1 cellular context compared by ENCODE assay signal in the genomic region with DNA sequence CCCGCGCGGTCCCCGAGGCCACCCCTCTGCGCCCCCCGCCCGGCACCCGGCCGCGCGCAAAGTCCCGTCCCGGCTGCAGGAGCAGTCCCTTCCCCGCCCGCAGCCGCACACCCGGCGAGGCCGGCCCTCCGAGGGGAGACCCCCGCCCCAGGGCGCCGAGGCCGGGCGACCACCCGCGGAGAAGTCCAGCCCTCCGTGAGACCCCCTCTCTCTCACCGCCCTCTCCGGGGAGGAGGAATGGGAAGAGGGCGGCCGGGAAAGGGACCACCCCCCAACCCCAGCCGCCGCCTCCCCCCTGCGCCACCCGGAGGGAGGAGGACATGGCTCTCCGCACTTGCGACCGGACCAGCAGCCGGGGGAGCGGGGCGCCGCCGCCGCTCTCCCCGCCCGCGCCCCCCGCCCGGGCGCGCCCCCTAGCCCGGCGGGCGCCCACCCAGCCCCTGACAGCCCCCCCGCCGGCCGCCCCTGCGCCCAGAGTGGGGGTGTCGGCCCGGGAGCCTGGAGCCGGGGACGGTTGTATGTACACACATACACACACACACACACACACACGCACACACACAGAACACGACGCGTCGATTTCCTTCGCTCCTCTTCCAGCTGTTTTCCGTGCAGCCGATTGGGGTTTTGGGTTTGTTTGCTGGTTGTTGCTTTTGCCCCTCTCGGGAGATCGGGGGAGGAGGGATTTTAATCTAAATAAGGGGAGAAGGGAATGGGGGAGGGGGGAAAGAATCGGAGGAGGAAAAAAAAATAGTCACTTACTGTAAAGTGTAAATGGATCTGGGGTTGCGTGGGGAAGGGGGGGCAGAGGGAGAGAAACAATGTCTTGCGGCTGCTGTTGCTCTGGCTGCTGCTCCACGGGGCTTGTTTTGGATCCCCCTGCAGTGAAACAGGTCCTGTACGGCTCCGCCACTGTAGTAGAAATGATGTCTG.
A peak's percentile ranks its signal among the peaks of the same experiment; 100 is the strongest.
TF ChIP-seq lines count a peak whose summit lies in the region.

Gene ATXN1 (minus strand): TSS at position 925 of the 933 bp plus-strand sequence.

TF ChIP-seq in HepG2, 621 proteins besides CTCF, POLR2A, EP300 and RAD21 (continued from another document and continues in another):
- TF ChIP-seq USF2 (IDR thresholded peaks at IDR 0.05; ENCODE audit: low read depth, low read length) (no peak), USF2 (CRISPR knock-in tag; IDR thresholded peaks at IDR 0.05; ENCODE audit: borderline replicate concordance) (no peak), POLR2G (IDR thresholded peaks at IDR 0.05; ENCODE audit: low read depth, low read length) (peak; percentile 82), ATRX (CRISPR knock-in tag; IDR thresholded peaks at IDR 0.05; ENCODE audit: borderline replicate concordance) (no peak), RORA (CRISPR knock-in tag; IDR thresholded peaks at IDR 0.05) (no peak), ZNF18 (CRISPR knock-in tag; IDR thresholded peaks at IDR 0.05; ENCODE audit: insufficient replicate concordance) (no peak), MLLT10 (CRISPR knock-in tag; IDR thresholded peaks at IDR 0.05) (no peak), NR2F6 (IDR thresholded peaks at IDR 0.05) (no peak), NR2F6 (CRISPR knock-in tag; IDR thresholded peaks at IDR 0.05) (no peak), ZNF614 (CRISPR knock-in tag; IDR thresholded peaks at IDR 0.05; ENCODE audit: borderline replicate concordance) (no peak), ZNF552 (CRISPR knock-in tag; IDR thresholded peaks at IDR 0.05; ENCODE audit: borderline replicate concordance) (peak; percentile 46; the same call in 1 of the 2 replicates), TBX2 (CRISPR knock-in tag; IDR thresholded peaks at IDR 0.05; ENCODE audit: borderline replicate concordance) (no peak), TSC22D2 (CRISPR knock-in tag; IDR thresholded peaks at IDR 0.05; ENCODE audit: borderline replicate concordance) (no peak), SNAPC5 (CRISPR knock-in tag; IDR thresholded peaks at IDR 0.05; ENCODE audit: borderline replicate concordance) (no peak), ZNF142 (CRISPR knock-in tag; IDR thresholded peaks at IDR 0.05) (no peak; the same call in 1 of the 2 replicates), ZKSCAN1 (IDR thresholded peaks at IDR 0.05; ENCODE audit: low read length) (no peak), GPBP1L1 (CRISPR knock-in tag; IDR thresholded peaks at IDR 0.05) (no peak), ZNF709 (CRISPR knock-in tag; IDR thresholded peaks at IDR 0.05) (no peak), ATF7-NPFF (CRISPR knock-in tag; IDR thresholded peaks at IDR 0.05; ENCODE audit: low read depth) (no peak), NCOR1 (IDR thresholded peaks at IDR 0.05; ENCODE audit: borderline replicate concordance, low read length) (no peak), ZNF703 (CRISPR knock-in tag; IDR thresholded peaks at IDR 0.05; ENCODE audit: borderline replicate concordance) (no peak), ZNF670 (CRISPR knock-in tag; IDR thresholded peaks at IDR 0.05; ENCODE audit: borderline replicate concordance) (no peak), EZH2 (conservative IDR thresholded peaks at IDR 0.05; ENCODE audit: low read depth, low read length) (no peak), NFE2 (CRISPR knock-in tag; IDR thresholded peaks at IDR 0.05) (no peak), ATF1 (CRISPR knock-in tag; IDR thresholded peaks at IDR 0.05) (no peak), ZNF292 (CRISPR knock-in tag; IDR thresholded peaks at IDR 0.05; ENCODE audit: borderline replicate concordance, low read depth) (no peak)
- TF ChIP-seq, protein P1, sequence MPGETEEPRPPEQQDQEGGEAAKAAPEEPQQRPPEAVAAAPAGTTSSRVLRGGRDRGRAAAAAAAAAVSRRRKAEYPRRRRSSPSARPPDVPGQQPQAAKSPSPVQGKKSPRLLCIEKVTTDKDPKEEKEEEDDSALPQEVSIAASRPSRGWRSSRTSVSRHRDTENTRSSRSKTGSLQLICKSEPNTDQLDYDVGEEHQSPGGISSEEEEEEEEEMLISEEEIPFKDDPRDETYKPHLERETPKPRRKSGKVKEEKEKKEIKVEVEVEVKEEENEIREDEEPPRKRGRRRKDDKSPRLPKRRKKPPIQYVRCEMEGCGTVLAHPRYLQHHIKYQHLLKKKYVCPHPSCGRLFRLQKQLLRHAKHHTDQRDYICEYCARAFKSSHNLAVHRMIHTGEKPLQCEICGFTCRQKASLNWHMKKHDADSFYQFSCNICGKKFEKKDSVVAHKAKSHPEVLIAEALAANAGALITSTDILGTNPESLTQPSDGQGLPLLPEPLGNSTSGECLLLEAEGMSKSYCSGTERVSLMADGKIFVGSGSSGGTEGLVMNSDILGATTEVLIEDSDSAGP (CRISPR knock-in tag; IDR thresholded peaks at IDR 0.05; ENCODE audit: borderline replicate concordance), result no peak
- TF ChIP-seq, protein P2, sequence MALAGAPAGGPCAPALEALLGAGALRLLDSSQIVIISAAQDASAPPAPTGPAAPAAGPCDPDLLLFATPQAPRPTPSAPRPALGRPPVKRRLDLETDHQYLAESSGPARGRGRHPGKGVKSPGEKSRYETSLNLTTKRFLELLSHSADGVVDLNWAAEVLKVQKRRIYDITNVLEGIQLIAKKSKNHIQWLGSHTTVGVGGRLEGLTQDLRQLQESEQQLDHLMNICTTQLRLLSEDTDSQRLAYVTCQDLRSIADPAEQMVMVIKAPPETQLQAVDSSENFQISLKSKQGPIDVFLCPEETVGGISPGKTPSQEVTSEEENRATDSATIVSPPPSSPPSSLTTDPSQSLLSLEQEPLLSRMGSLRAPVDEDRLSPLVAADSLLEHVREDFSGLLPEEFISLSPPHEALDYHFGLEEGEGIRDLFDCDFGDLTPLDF (CRISPR knock-in tag; IDR thresholded peaks at IDR 0.05), result no peak
- TF ChIP-seq, protein P3, sequence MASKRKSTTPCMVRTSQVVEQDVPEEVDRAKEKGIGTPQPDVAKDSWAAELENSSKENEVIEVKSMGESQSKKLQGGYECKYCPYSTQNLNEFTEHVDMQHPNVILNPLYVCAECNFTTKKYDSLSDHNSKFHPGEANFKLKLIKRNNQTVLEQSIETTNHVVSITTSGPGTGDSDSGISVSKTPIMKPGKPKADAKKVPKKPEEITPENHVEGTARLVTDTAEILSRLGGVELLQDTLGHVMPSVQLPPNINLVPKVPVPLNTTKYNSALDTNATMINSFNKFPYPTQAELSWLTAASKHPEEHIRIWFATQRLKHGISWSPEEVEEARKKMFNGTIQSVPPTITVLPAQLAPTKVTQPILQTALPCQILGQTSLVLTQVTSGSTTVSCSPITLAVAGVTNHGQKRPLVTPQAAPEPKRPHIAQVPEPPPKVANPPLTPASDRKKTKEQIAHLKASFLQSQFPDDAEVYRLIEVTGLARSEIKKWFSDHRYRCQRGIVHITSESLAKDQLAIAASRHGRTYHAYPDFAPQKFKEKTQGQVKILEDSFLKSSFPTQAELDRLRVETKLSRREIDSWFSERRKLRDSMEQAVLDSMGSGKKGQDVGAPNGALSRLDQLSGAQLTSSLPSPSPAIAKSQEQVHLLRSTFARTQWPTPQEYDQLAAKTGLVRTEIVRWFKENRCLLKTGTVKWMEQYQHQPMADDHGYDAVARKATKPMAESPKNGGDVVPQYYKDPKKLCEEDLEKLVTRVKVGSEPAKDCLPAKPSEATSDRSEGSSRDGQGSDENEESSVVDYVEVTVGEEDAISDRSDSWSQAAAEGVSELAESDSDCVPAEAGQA (IDR thresholded peaks at IDR 0.05; ENCODE audit: low read depth), result no peak
- TF ChIP-seq, protein P3 (CRISPR knock-in tag; IDR thresholded peaks at IDR 0.05; ENCODE audit: borderline replicate concordance), result no peak
- TF ChIP-seq, protein P4, sequence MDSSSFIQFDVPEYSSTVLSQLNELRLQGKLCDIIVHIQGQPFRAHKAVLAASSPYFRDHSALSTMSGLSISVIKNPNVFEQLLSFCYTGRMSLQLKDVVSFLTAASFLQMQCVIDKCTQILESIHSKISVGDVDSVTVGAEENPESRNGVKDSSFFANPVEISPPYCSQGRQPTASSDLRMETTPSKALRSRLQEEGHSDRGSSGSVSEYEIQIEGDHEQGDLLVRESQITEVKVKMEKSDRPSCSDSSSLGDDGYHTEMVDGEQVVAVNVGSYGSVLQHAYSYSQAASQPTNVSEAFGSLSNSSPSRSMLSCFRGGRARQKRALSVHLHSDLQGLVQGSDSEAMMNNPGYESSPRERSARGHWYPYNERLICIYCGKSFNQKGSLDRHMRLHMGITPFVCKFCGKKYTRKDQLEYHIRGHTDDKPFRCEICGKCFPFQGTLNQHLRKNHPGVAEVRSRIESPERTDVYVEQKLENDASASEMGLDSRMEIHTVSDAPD (CRISPR knock-in tag; IDR thresholded peaks at IDR 0.05), result no peak
